13 cellular contexts compared by ENCODE assay signal in genomic region chr16:19844945-19845641, GRCh38. TPM values are rescaled to one million over a fixed set of nuclear protein-coding genes. Genes with fewer than 3 reads are reported as not detected.
DNase-seq lines count a peak whose midpoint lies in the region; ATAC-seq and TF ChIP-seq lines count a peak whose summit lies in the region.
"Had no signal": no experiment of that assay in that cellular context is flagged by ENCODE, and none has a peak within 500 bp of the region (broad histone marks: within the 10 kb centered on the region; RNA-seq: fewer than 3 reads in every experiment).

No MANE protein-coding gene starts in this region.

- peak overlapping the region; percentile 99 for H2AK5ac ChIP-seq in mesenchymal stem cell (ENCODE audit: low read length, severe bottlenecking)

- intact Hi-C loops in naive thymus-derived CD4-positive, alpha-beta T cell (cut with micrococcal nuclease): no loop called here
- intact Hi-C loops in activated CD4-positive, alpha-beta T cell treated with anti-CD3 and anti-CD28 coated beads, Interleukin-2, amount 10 ng/mL, durations not matched to agents 24 days and 14 days (cut with micrococcal nuclease): no loop called here

- H2BK5ac ChIP-seq in mesenchymal stem cell (ENCODE audit: low read depth, low read length, poor library complexity, severe bottlenecking): no peak overlapping the region

- no peaks in the 10 kb centered on the region for H3K36me3 ChIP-seq in mesenchymal stem cell (ENCODE audit: control insufficient read depth in 1 of 2, insufficient read depth in 2 of 2, low read depth in 1 of 2, low read length in 2 of 2)
- no peaks in the 10 kb centered on the region for H3K36me3 ChIP-seq in naive thymus-derived CD4-positive, alpha-beta T cell (ENCODE audit: control insufficient read depth in 2 of 3, insufficient read depth in 3 of 3, low read length in 3 of 3)
- H3K36me3 ChIP-seq: BE2C had no signal

- H2BK15ac ChIP-seq in mesenchymal stem cell (ENCODE audit: low read depth, poor library complexity, severe bottlenecking): no peak overlapping the region

- in situ Hi-C loops in ACHN (cut with HindIII; ENCODE audit: low pct_ligation_motif_present, low pct_unique_long_range_greater_than_20kb, low sequenced_read_pairs): no loop called here

- H3K27ac ChIP-seq in mesenchymal stem cell (ENCODE audit: low read length, poor library complexity, severe bottlenecking): peak overlapping the region; percentile 88
- no peak overlapping the region for H3K27ac ChIP-seq in naive thymus-derived CD4-positive, alpha-beta T cell (ENCODE audit: low read depth, low read length)

- H3K4me1 Mint-ChIP-seq in mesothelial cell of epicardium: peaks cover 4% of the 10 kb centered on the region
- no peaks in the 10 kb centered on the region for H3K4me1 Mint-ChIP-seq in naive thymus-derived CD4-positive, alpha-beta T cell
- H3K4me1 Mint-ChIP-seq in activated CD4-positive, alpha-beta T cell treated with anti-CD3 and anti-CD28 coated beads, Interleukin-2, amount 10 ng/mL, durations not matched to agents 24 days and 14 days: no peaks in the 10 kb centered on the region
- H3K4me1 Mint-ChIP-seq: activated CD8-positive, alpha-beta memory T cell treated with anti-CD3 and anti-CD28 coated beads, Interleukin-2, amount 10 ng/mL, durations not matched to agents 7 days and 5 days had no signal

- H3K4me1 ChIP-seq in mesenchymal stem cell (ENCODE audit: control insufficient read depth, insufficient read depth, low read depth, low read length): peaks cover 2% of the 10 kb centered on the region
- no peaks in the 10 kb centered on the region for H3K4me1 ChIP-seq in naive thymus-derived CD4-positive, alpha-beta T cell (ENCODE audit: control insufficient read depth in 2 of 2, insufficient read depth in 2 of 2, low read length in 2 of 2)
- H3K4me1 ChIP-seq: BE2C had no signal

- no peaks in the 10 kb centered on the region for H3K9me3 Mint-ChIP-seq in mesothelial cell of epicardium
- no peaks in the 10 kb centered on the region for H3K9me3 Mint-ChIP-seq in naive thymus-derived CD4-positive, alpha-beta T cell
- H3K9me3 Mint-ChIP-seq in activated CD4-positive, alpha-beta T cell treated with anti-CD3 and anti-CD28 coated beads, Interleukin-2, amount 10 ng/mL, durations not matched to agents 24 days and 14 days: no peaks in the 10 kb centered on the region

- H3K4me2 ChIP-seq in mesenchymal stem cell (ENCODE audit: low read length, poor library complexity, severe bottlenecking): no peak overlapping the region

- no peaks in the 10 kb centered on the region for H3K9me3 ChIP-seq in mesenchymal stem cell (ENCODE audit: control insufficient read depth, low read length)
- no peaks in the 10 kb centered on the region for H3K9me3 ChIP-seq in naive thymus-derived CD4-positive, alpha-beta T cell (ENCODE audit: control insufficient read depth in 2 of 3, low read length in 3 of 3)
- H3K9me3 ChIP-seq: BE2C had no signal

- H3K27me3 ChIP-seq in mesenchymal stem cell (ENCODE audit: control insufficient read depth in 1 of 2, insufficient read depth in 1 of 2, low read length in 2 of 2): no peaks in the 10 kb centered on the region
- H3K27me3 ChIP-seq in naive thymus-derived CD4-positive, alpha-beta T cell (ENCODE audit: control insufficient read depth in 2 of 2, insufficient read depth in 2 of 2, low read length in 2 of 2): no peaks in the 10 kb centered on the region
- H3K27me3 ChIP-seq: BE2C had no signal

- H3K9ac ChIP-seq in mesenchymal stem cell (ENCODE audit: low read length): peak overlapping the region; percentile 90

- H3K4me3 ChIP-seq in cardiac fibroblast (replicated peaks in 1 of 2; ENCODE audit: low read depth in 2 of 2, low read length in 2 of 2) (no peak overlapping the region), mesenchymal stem cell (ENCODE audit: insufficient read depth in 1 of 2, low read depth in 1 of 2, low read length in 2 of 2) (no peak overlapping the region)
- H3K4me3 ChIP-seq in naive thymus-derived CD4-positive, alpha-beta T cell (ENCODE audit: low read length): no peak overlapping the region

- TF ChIP-seq CTCF in cardiac fibroblast (IDR thresholded peaks at IDR 0.05; ENCODE audit: low read depth, low read length): no peak
- no peak for TF ChIP-seq CTCF in mesothelial cell of epicardium (IDR thresholded peaks at IDR 0.05; ENCODE audit: unreplicated experiment)

- peak overlapping the region; percentile 93 for H4K91ac ChIP-seq in mesenchymal stem cell (ENCODE audit: low read length)

- peak; percentile 92 for DNase-seq in ACHN
- DNase-seq in LHCN-M2 (ENCODE audit: low read depth): peak; percentile 98
- DNase-seq in cardiac fibroblast (ENCODE audit: low read depth in 2 of 2): peak; percentile 80 to 87
- peak; percentile 95 for DNase-seq in mesenchymal stem cell
- no peak for DNase-seq in mesothelial cell of epicardium (ENCODE audit: low spot score in 2 of 2, unreplicated experiment in 2 of 2)
- DNase-seq in naive thymus-derived CD4-positive, alpha-beta T cell: no peak
- DNase-seq in activated CD4-positive, alpha-beta T cell treated with anti-CD3 and anti-CD28 coated beads, Interleukin-2, amount 10 ng/mL, durations not matched to agents 24 days and 14 days: no peak
- DNase-seq: activated CD8-positive, alpha-beta memory T cell treated with anti-CD3 and anti-CD28 coated beads, Interleukin-2, amount 10 ng/mL, durations not matched to agents 7 days and 5 days; BE2C; cortex of kidney; NCI-H1436 treated with DMSO at 0.1 percent for 48 hours; SIG-M5 had no signal

- H4K8ac ChIP-seq in mesenchymal stem cell (ENCODE audit: low read length): peak overlapping the region; percentile 82

- WGBS in mesenchymal stem cell: 45% methylated on average over 9 of the region's 11 CpGs

- no peaks in the 10 kb centered on the region for H3K79me1 ChIP-seq in mesenchymal stem cell (replicated peaks; ENCODE audit: low read length, poor library complexity, severe bottlenecking)

- CTCF ChIA-PET in naive thymus-derived CD4-positive, alpha-beta T cell (lab: Charles Lee): interaction anchor here (0.6 kb wide), 1 partner anchor 10 kb away, joined by 3 read pairs; no protein-coding TSS in a partner anchor

- H3K27ac Mint-ChIP-seq in mesothelial cell of epicardium: no peak overlapping the region
- H3K27ac Mint-ChIP-seq in naive thymus-derived CD4-positive, alpha-beta T cell: no peak overlapping the region
- no peak overlapping the region for H3K27ac Mint-ChIP-seq in activated CD4-positive, alpha-beta T cell treated with anti-CD3 and anti-CD28 coated beads, Interleukin-2, amount 10 ng/mL, durations not matched to agents 24 days and 14 days
- H3K27ac Mint-ChIP-seq: activated CD8-positive, alpha-beta memory T cell treated with anti-CD3 and anti-CD28 coated beads, Interleukin-2, amount 10 ng/mL, durations not matched to agents 7 days and 5 days had no signal

- no peaks in the 10 kb centered on the region for H3K36me3 Mint-ChIP-seq in mesothelial cell of epicardium
- H3K36me3 Mint-ChIP-seq in naive thymus-derived CD4-positive, alpha-beta T cell: peaks cover 0 to 4% (median 0%) of the 10 kb centered on the region in 5 donors
- H3K36me3 Mint-ChIP-seq in activated CD4-positive, alpha-beta T cell treated with anti-CD3 and anti-CD28 coated beads, Interleukin-2, amount 10 ng/mL, durations not matched to agents 24 days and 14 days (ENCODE audit: low read depth): no peaks in the 10 kb centered on the region
- H3K36me3 Mint-ChIP-seq: activated CD8-positive, alpha-beta memory T cell treated with anti-CD3 and anti-CD28 coated beads, Interleukin-2, amount 10 ng/mL, durations not matched to agents 7 days and 5 days had no signal

- H3K14ac ChIP-seq in mesenchymal stem cell (ENCODE audit: low read length in 2 of 2): no peak overlapping the region

- H3K23ac ChIP-seq in mesenchymal stem cell (ENCODE audit: low read length in 2 of 2): no peak overlapping the region

- peak overlapping the region; percentile 66 for H2BK120ac ChIP-seq in mesenchymal stem cell (ENCODE audit: low read depth, low read length)

- POLR2A ChIA-PET in naive thymus-derived CD4-positive, alpha-beta T cell (lab: Charles Lee): no interaction called here

- peak overlapping the region; percentile 84 to 90 for H2BK12ac ChIP-seq in mesenchymal stem cell (ENCODE audit: low read length in 2 of 2)

- H3K4me3 Mint-ChIP-seq in mesothelial cell of epicardium: no peak overlapping the region
- no peak overlapping the region for H3K4me3 Mint-ChIP-seq in naive thymus-derived CD4-positive, alpha-beta T cell
- H3K4me3 Mint-ChIP-seq in activated CD4-positive, alpha-beta T cell treated with anti-CD3 and anti-CD28 coated beads, Interleukin-2, amount 10 ng/mL, durations not matched to agents 24 days and 14 days: no peak overlapping the region
- H3K4me3 Mint-ChIP-seq: activated CD8-positive, alpha-beta memory T cell treated with anti-CD3 and anti-CD28 coated beads, Interleukin-2, amount 10 ng/mL, durations not matched to agents 7 days and 5 days had no signal

- H3K4ac ChIP-seq in mesenchymal stem cell (ENCODE audit: low read depth in 1 of 2, low read length in 2 of 2): peak overlapping the region; percentile 56 to 83

- no peak overlapping the region for H2AFZ ChIP-seq in mesenchymal stem cell (ENCODE audit: low read depth, low read length)

- ATAC-seq in GM21528 (IDR thresholded peaks at IDR 0.05; ENCODE audit: low FRiP score, unreplicated experiment): no peak
- no peak for ATAC-seq in naive thymus-derived CD4-positive, alpha-beta T cell
- ATAC-seq: activated CD8-positive, alpha-beta memory T cell treated with anti-CD3 and anti-CD28 coated beads, Interleukin-2, amount 10 ng/mL, durations not matched to agents 7 days and 5 days had no signal

- H3K18ac ChIP-seq in mesenchymal stem cell (ENCODE audit: low read depth in 1 of 2, low read length in 2 of 2): peak overlapping the region; percentile 74 to 93

- no peaks in the 10 kb centered on the region for H3K27me3 Mint-ChIP-seq in mesothelial cell of epicardium (ENCODE audit: low read depth)
- no peaks in the 10 kb centered on the region for H3K27me3 Mint-ChIP-seq in naive thymus-derived CD4-positive, alpha-beta T cell
- H3K27me3 Mint-ChIP-seq in activated CD4-positive, alpha-beta T cell treated with anti-CD3 and anti-CD28 coated beads, Interleukin-2, amount 10 ng/mL, durations not matched to agents 24 days and 14 days: peaks cover 9% of the 10 kb centered on the region

RNA-seq across cellular contexts. Expression of gene GPRC5B, which starts 39.6 kb away (rescaled TPM):
- 7.2 and 9.5 TPM in 2 replicates for total RNA-seq in LHCN-M2 (2014; rRNA removed)
- polyA plus RNA-seq in LHCN-M2 (2012): 15.9 TPM
- polyA plus RNA-seq in mesenchymal stem cell (2013, experiment 1 of 2): 47.0 TPM
- 51.7 TPM for polyA plus RNA-seq in mesenchymal stem cell (2013, experiment 2 of 2)
- total RNA-seq in mesothelial cell of epicardium: 31.3 to 36.5 TPM (median 34.2 TPM) in 3 replicates
- 1 to 10 TPM in 2 of 5 experiments, under 1 TPM in 3; 0.15 to 5.8 (median 0.40) TPM for total RNA-seq in naive thymus-derived CD4-positive, alpha-beta T cell
- polyA plus RNA-seq in naive thymus-derived CD4-positive, alpha-beta T cell: 1 to 10 TPM; 5.4 to 9.8 TPM
- total RNA-seq in activated CD4-positive, alpha-beta T cell treated with anti-CD3 and anti-CD28 coated beads, Interleukin-2, amount 10 ng/mL, durations not matched to agents 24 days and 14 days: 0.28 TPM in 1 of 2 replicates, not detected in the other
- total RNA-seq: activated CD8-positive, alpha-beta memory T cell treated with anti-CD3 and anti-CD28 coated beads, Interleukin-2, amount 10 ng/mL, durations not matched to agents 7 days and 5 days had no signal

Comparison
In these comparisons a context has a peak if more than half of its experiments do, and no peak if none do; other contexts are left out.
1. DNase-seq: peak in ACHN (single experiment), LHCN-M2 (single experiment), cardiac fibroblast (2 of 2) and mesenchymal stem cell (single experiment); none in mesothelial cell of epicardium (0 of 2), naive thymus-derived CD4-positive, alpha-beta T cell (0 of 9) and activated CD4-positive, alpha-beta T cell treated with anti-CD3 and anti-CD28 coated beads, Interleukin-2, amount 10 ng/mL, durations not matched to agents 24 days and 14 days (single experiment).